ENCODE assay signal across 8 cellular contexts in genomic region chr9:133738039-133738805, GRCh38. TPM values are rescaled to one million over a fixed set of nuclear protein-coding genes. Genes with fewer than 3 reads are reported as not detected.
DNase-seq lines count a peak whose midpoint lies in the region; ATAC-seq and TF ChIP-seq lines count a peak whose summit lies in the region.

Gene SARDH (minus strand): TSS chr9:133738352. CDS start chr9:133734173, 4,179 bp downstream.

- TF ChIP-seq CTCF in dorsolateral prefrontal cortex (IDR thresholded peaks at IDR 0.05 in 54 of 56, conservative IDR thresholded peaks at IDR 0.05 in 2 of 56; ENCODE audit: low read depth in 1 of 56, partially characterized antibody in 56 of 56), result no peak

- no peaks in the 10 kb centered on the region for H3K36me3 ChIP-seq in HUES6 (ENCODE audit: control insufficient read depth, insufficient read depth, low read length)

- H3K27me3 ChIP-seq in HUES6 (ENCODE audit: control insufficient read depth, insufficient read depth, low read length) (no peaks in the 10 kb centered on the region), dorsolateral prefrontal cortex (peaks cover 0 to 6% (median 0%) of the 10 kb centered on the region in 45 donors)

- H3K9ac ChIP-seq in HUES6 (ENCODE audit: low read length), result no peak within 1 kb of the TSS

- H3K4me1 ChIP-seq in HUES6 (ENCODE audit: control insufficient read depth, insufficient read depth, low read length), result peaks cover 31% of the 10 kb centered on the region

- ATAC-seq in GM19467 (IDR thresholded peaks at IDR 0.05; ENCODE audit: unreplicated experiment) (no peak), GM21447 (IDR thresholded peaks at IDR 0.05; ENCODE audit: unreplicated experiment) (no peak)

- intact Hi-C loops in dorsolateral prefrontal cortex (cut with DNase I), result loop anchor here in 1 of 2 donors (10.0 kb wide), 1 partner anchor 553 kb away; no protein-coding TSS in a partner anchor

- H3K4me3 ChIP-seq in HUES6 (ENCODE audit: low read depth, low read length) (peak within 1 kb of the TSS; percentile 47), dorsolateral prefrontal cortex (peak within 1 kb of the TSS in 49 of 59 donors; percentile 10 to 59 (median 36))

- H3K27ac ChIP-seq in HUES6 (ENCODE audit: low read depth, low read length) (no peak within 1 kb of the TSS), dorsolateral prefrontal cortex (no peak within 1 kb of the TSS)

- H3K9me3 ChIP-seq in HUES6 (ENCODE audit: control insufficient read depth, insufficient read depth, low read depth, low read length), result no peaks in the 10 kb centered on the region

- peak; percentile 89 for DNase-seq in COLO829 (ENCODE audit: low spot score)
- peak; percentile 82 for DNase-seq in UCSD-AML1 (lab: John Stamatoyannopoulos, UW; ENCODE audit: unreplicated experiment)
- peak in 2 of 10 donors; percentile 20 to 46 for DNase-seq in dorsolateral prefrontal cortex
- DNase-seq in lung microvascular endothelial cell (ENCODE audit: low read depth in 2 of 2), result peak; percentile 25 to 40
- DNase-seq in stimulated activated CD8-positive, alpha-beta memory T cell treated with anti-CD3 and anti-CD28 coated beads, Interleukin-4, amount 100 ng/mL, for 1 hour (ENCODE audit: low read depth in 2 of 2, low spot score in 1 of 2), result peak; percentile 6 to 7

RNA-seq across cellular contexts. Expression of gene SARDH, which starts in this region (rescaled TPM):
- total RNA-seq in dorsolateral prefrontal cortex (10 to 100 TPM in 6 of 120 experiments, 1 to 10 TPM in 114; 2.4 to 13.2 (median 6.0) TPM), lung microvascular endothelial cell (0.20 and 0.22 TPM in 2 replicates)

Comparison
In these comparisons a context has a peak if more than half of its experiments do, and no peak if none do; other contexts are left out.
1. Peak in DNase-seq in lung microvascular endothelial cell; RNA of the gene not detected or under 1 TPM.